ENCODE assay signal across 1 cellular context in the genomic region with DNA sequence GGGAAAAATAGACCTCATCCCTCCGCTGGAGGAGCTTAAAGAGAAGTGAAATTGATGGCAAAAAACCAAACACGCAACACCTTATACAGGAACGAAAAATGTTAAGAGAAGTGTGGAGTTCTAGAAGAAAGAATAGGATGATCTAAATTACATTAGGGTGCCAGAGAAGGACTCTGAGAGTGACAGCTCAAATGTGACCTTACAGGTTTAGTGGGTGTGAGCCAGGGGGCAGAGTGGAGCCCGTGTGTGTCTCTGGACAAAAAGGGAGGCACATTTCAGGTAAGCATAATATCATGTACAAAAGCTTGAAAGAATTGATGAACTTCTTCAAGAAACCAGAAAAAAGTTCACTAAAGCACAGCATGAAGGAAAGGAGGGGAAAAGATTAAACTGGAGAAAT.
TF ChIP-seq lines count a peak whose summit lies in the region.

No MANE protein-coding gene starts in this region.

TF ChIP-seq in HCT116, 20 proteins besides CTCF, POLR2A, EP300 and RAD21:
- TF ChIP-seq ZFX (IDR thresholded peaks at IDR 0.05) (no peak), ELF1 (IDR thresholded peaks at IDR 0.05; ENCODE audit: borderline replicate concordance, low read depth) (no peak), TCF7L2 (IDR thresholded peaks at IDR 0.05; ENCODE audit: borderline replicate concordance, extremely low read depth, insufficient read depth, insufficient read length) (no peak), SIN3A (IDR thresholded peaks at IDR 0.05; ENCODE audit: low read depth) (no peak), SRF (IDR thresholded peaks at IDR 0.05; ENCODE audit: low read depth) (no peak), ZNF274 (IDR thresholded peaks at IDR 0.05; ENCODE audit: low read depth, low read length) (no peak), CBX3 (IDR thresholded peaks at IDR 0.05; ENCODE audit: low read depth) (no peak), EGR1 (IDR thresholded peaks at IDR 0.05; ENCODE audit: low read depth) (no peak)
- TF ChIP-seq, protein P1, sequence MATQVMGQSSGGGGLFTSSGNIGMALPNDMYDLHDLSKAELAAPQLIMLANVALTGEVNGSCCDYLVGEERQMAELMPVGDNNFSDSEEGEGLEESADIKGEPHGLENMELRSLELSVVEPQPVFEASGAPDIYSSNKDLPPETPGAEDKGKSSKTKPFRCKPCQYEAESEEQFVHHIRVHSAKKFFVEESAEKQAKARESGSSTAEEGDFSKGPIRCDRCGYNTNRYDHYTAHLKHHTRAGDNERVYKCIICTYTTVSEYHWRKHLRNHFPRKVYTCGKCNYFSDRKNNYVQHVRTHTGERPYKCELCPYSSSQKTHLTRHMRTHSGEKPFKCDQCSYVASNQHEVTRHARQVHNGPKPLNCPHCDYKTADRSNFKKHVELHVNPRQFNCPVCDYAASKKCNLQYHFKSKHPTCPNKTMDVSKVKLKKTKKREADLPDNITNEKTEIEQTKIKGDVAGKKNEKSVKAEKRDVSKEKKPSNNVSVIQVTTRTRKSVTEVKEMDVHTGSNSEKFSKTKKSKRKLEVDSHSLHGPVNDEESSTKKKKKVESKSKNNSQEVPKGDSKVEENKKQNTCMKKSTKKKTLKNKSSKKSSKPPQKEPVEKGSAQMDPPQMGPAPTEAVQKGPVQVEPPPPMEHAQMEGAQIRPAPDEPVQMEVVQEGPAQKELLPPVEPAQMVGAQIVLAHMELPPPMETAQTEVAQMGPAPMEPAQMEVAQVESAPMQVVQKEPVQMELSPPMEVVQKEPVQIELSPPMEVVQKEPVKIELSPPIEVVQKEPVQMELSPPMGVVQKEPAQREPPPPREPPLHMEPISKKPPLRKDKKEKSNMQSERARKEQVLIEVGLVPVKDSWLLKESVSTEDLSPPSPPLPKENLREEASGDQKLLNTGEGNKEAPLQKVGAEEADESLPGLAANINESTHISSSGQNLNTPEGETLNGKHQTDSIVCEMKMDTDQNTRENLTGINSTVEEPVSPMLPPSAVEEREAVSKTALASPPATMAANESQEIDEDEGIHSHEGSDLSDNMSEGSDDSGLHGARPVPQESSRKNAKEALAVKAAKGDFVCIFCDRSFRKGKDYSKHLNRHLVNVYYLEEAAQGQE (IDR thresholded peaks at IDR 0.05; ENCODE audit: low read depth) = no peak
